8 cellular contexts compared by ENCODE assay signal in the genomic region with DNA sequence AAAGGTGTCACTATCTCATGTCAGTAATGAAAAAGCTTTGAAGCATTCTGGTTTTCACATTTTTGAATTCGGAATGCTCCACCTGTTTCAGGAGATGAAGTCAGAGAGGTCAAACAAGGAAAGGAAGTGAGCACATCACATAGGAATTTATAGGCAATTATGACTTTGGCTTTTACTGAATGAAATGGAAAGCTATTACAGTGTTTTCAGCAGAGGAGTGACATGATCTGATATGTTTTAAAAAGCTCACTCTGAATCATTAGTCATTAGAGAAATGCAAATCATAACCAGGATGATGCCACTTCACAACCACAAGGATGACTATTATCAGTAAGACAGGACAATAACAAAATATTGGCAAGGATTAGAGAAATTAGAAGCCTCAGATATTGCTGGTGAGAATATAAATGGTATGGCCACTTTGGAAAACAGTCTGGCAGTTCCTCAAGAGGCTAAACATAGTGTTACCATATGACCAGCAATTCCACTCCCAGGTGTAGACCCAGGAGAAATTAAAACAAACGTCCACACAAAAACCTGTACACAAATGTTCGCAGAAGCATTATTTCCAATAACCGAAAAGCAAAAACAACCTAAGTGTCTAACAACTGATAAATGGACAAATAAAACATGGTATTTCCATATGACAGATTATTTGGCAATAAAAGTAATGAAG. TPM values are rescaled to one million over a fixed set of nuclear protein-coding genes. Genes with fewer than 3 reads are reported as not detected.
A peak's percentile ranks its signal among the peaks of the same experiment; 100 is the strongest.
DNase-seq lines count a peak whose midpoint lies in the region; ATAC-seq, FAIRE-seq and TF ChIP-seq lines count a peak whose summit lies in the region.

No MANE protein-coding gene starts in this region.

- H2BK15ac ChIP-seq in IMR-90 (ENCODE audit: low read depth, low read length) = no peak overlapping the region

- CTCF ChIA-PET in IMR-90 (lab: Yijun Ruan, JAX) = no interaction called here
- CTCF ChIA-PET in CD4-positive, alpha-beta memory T cell (lab: Charles Lee; ENCODE audit: partially characterized antibody) = no interaction called here

- WGBS in IMR-90 (ENCODE audit: extremely low coverage in 2 of 2, insufficient read length in 1 of 2), 2 experiments = 57% methylated on average over 1 of the region's 4 CpGs; no CpG with 5 or more reads in 1 of the 2 experiments

- no peak overlapping the region for H2BK5ac ChIP-seq in IMR-90 (ENCODE audit: low read depth, low read length, poor library complexity, severe bottlenecking)

- H4K91ac ChIP-seq in IMR-90 (ENCODE audit: insufficient read depth, low read depth, low read length) = no peak overlapping the region

- no peak overlapping the region for H2AK9ac ChIP-seq in IMR-90 (replicated peaks; ENCODE audit: low read depth, low read length, poor library complexity)

- peaks cover 62 to 76% of the 10 kb centered on the region in 2 donors for H3K36me3 Mint-ChIP-seq in CD4-positive, alpha-beta memory T cell

- H2BK20ac ChIP-seq in IMR-90 (ENCODE audit: low read depth, low read length) = no peak overlapping the region

- no peak for FAIRE-seq in kidney (lab: Jason Lieb, UNC)

- H3K9me3 Mint-ChIP-seq in CD4-positive, alpha-beta memory T cell = no peaks in the 10 kb centered on the region

- dilution Hi-C loops in IMR-90 (cut with HindIII; ENCODE audit: low sequenced_read_pairs, unreplicated experiment) = no loop called here

- H4K5ac ChIP-seq in IMR-90 (ENCODE audit: low read depth, low read length) = no peak overlapping the region

- no peak for TF ChIP-seq RAD21 in IMR-90 (IDR thresholded peaks at IDR 0.05; ENCODE audit: low read length)

- no peaks in the 10 kb centered on the region for H3K27me3 Mint-ChIP-seq in CD4-positive, alpha-beta memory T cell

- H3K36me3 ChIP-seq in GM06990 (ENCODE audit: control insufficient read depth, insufficient read depth, low read length) = no peaks in the 10 kb centered on the region; the same call in 1 of the 2 replicates
- 0 out of 2 replicates have a peak, but pooled peaks cover 2% of the 10 kb centered on the region for H3K36me3 ChIP-seq in IMR-90 (ENCODE audit: control insufficient read depth, insufficient read depth, low read length)
- H3K36me3 ChIP-seq in CD4-positive, alpha-beta memory T cell (ENCODE audit: insufficient read depth, low read length) = peaks cover 23% of the 10 kb centered on the region
- H3K36me3 ChIP-seq in kidney (ENCODE audit: control insufficient read depth in 1 of 2, insufficient read depth in 2 of 2, low read length in 2 of 2) = peaks cover 0 to 7% of the 10 kb centered on the region in 2 donors

- H4K8ac ChIP-seq in IMR-90 (ENCODE audit: low read depth in 2 of 2, low read length in 2 of 2) = no peak overlapping the region

- H3K27me3 ChIP-seq in GM06990 (replicated peaks; ENCODE audit: control insufficient read depth, insufficient read depth, low read length) = no peaks in the 10 kb centered on the region
- no peaks in the 10 kb centered on the region for H3K27me3 ChIP-seq in IMR-90 (ENCODE audit: control insufficient read depth, insufficient read depth, low read length)
- no peaks in the 10 kb centered on the region for H3K27me3 ChIP-seq in CD4-positive, alpha-beta memory T cell (ENCODE audit: insufficient read depth, low read length)

- H3K27ac ChIP-seq in IMR-90 (ENCODE audit: insufficient read depth, low read length) (no peak overlapping the region), kidney (ENCODE audit: low read depth in 2 of 2, low read length in 2 of 2) (no peak overlapping the region)
- H3K27ac ChIP-seq in CD4-positive, alpha-beta memory T cell (ENCODE audit: low read depth, low read length) = no peak overlapping the region

- H3K4ac ChIP-seq in IMR-90 (ENCODE audit: low read depth, low read length) = no peak overlapping the region

- H3K79me1 ChIP-seq in IMR-90 (ENCODE audit: low read depth in 1 of 2, low read length in 2 of 2) = peaks cover 4 to 13% of the 10 kb centered on the region in 2 experiments

- H2AK5ac ChIP-seq in IMR-90 (ENCODE audit: low read depth, low read length) = no peak overlapping the region

- no peak for TF ChIP-seq CTCF in GM06990 (IDR thresholded peaks at IDR 0.05; ENCODE audit: insufficient read depth, low read length, poor library complexity, severe bottlenecking)
- no peak for TF ChIP-seq CTCF in IMR-90 (conservative IDR thresholded peaks at IDR 0.05; ENCODE audit: low read depth, low read length)
- no peak for TF ChIP-seq CTCF in kidney (IDR thresholded peaks at IDR 0.05; ENCODE audit: borderline replicate concordance, extremely low read depth, insufficient read depth)

- peak; percentile 60 for ATAC-seq in GM21619 (IDR thresholded peaks at IDR 0.05; ENCODE audit: unreplicated experiment)
- no peak for ATAC-seq in IMR-90 (ENCODE audit: low read depth)

- peak overlapping the region in 1 of 7 donors; percentile 73 for H3K27ac Mint-ChIP-seq in CD4-positive, alpha-beta memory T cell

- H2BK120ac ChIP-seq in IMR-90 (ENCODE audit: low read depth, low read length) = no peak overlapping the region

- H3K4me2 ChIP-seq in IMR-90 (ENCODE audit: low read depth, low read length) = no peak overlapping the region; the same call in 1 of the 2 replicates

- H3K4me3 ChIP-seq in GM06990 (replicated peaks; ENCODE audit: low read depth, low read length) (no peak overlapping the region), IMR-90 (ENCODE audit: insufficient read depth, low read depth, low read length) (no peak overlapping the region), kidney (ENCODE audit: low read length in 2 of 2) (no peak overlapping the region)
- H3K4me3 ChIP-seq in CD4-positive, alpha-beta memory T cell (ENCODE audit: low read length in 2 of 2) = no peak overlapping the region

- H2AFZ ChIP-seq in IMR-90 (replicated peaks; ENCODE audit: low read length, poor library complexity) = no peak overlapping the region

- H3K9ac ChIP-seq in IMR-90 (ENCODE audit: low read depth, low read length) (no peak overlapping the region), kidney (ENCODE audit: low read length in 2 of 2) (no peak overlapping the region)

- H3K9me3 ChIP-seq in IMR-90 (ENCODE audit: control insufficient read depth, insufficient read depth, low read length) = no peaks in the 10 kb centered on the region
- H3K9me3 ChIP-seq in CD4-positive, alpha-beta memory T cell (ENCODE audit: control insufficient read depth in 1 of 2, low read length in 2 of 2) = no peaks in the 10 kb centered on the region
- no peaks in the 10 kb centered on the region for H3K9me3 ChIP-seq in kidney (ENCODE audit: control insufficient read depth in 1 of 2, low read length in 2 of 2)

- DNase-seq in GM06990 (ENCODE audit: extremely low read depth, insufficient read length) (peak; percentile 32), IMR-90 (peak; percentile 30), glomerular visceral epithelial cell (ENCODE audit: extremely low spot score) (peak; percentile 60), hypothalamus (lab: John Stamatoyannopoulos, UW) (no peak), NCI-H2171 (lab: John Stamatoyannopoulos, UW) (no peak), kidney (no peak)
- DNase-seq in CD4-positive, alpha-beta memory T cell = no peak

- H3K18ac ChIP-seq in IMR-90 (ENCODE audit: low read depth, low read length) = no peak overlapping the region

- H3K4me1 Mint-ChIP-seq in CD4-positive, alpha-beta memory T cell = peaks cover 14 to 26% (median 17%) of the 10 kb centered on the region in 4 donors

- intact Hi-C loops in IMR-90 (cut with micrococcal nuclease) = no loop called here
- intact Hi-C loops in CD4-positive, alpha-beta memory T cell (cut with micrococcal nuclease) = no loop called here
- intact Hi-C loops in kidney (cut with DNase I) = no loop called here

- H3K23ac ChIP-seq in IMR-90 (ENCODE audit: low read depth, low read length) = no peak overlapping the region

- H3K9me1 ChIP-seq in IMR-90 (ENCODE audit: insufficient read depth, low read length) = 0 out of 2 replicates have a peak, but pooled peaks cover 2% of the 10 kb centered on the region

- no peak for TF ChIP-seq POLR2A in IMR-90 (IDR thresholded peaks at IDR 0.05; ENCODE audit: low read depth, low read length)

- no TSS peak for BruUV-seq in IMR-90 (replicated peaks; lab: Mats Ljungman, UMichigan)

- H4K20me1 ChIP-seq in IMR-90 (ENCODE audit: insufficient read depth, low read length) = no peaks in the 10 kb centered on the region

- no peak overlapping the region for H3K4me3 Mint-ChIP-seq in CD4-positive, alpha-beta memory T cell

- no peak overlapping the region for H3K56ac ChIP-seq in IMR-90 (ENCODE audit: extremely low read depth, insufficient read depth, low read length)

- in situ Hi-C loops in IMR-90 (cut with MboI; ENCODE audit: low sequenced_read_pairs) = no loop called here

- no peaks in the 10 kb centered on the region; the same call in 1 of the 2 replicates for H3K4me1 ChIP-seq in IMR-90 (ENCODE audit: control insufficient read depth, insufficient read depth, low read length)
- no peaks in the 10 kb centered on the region for H3K4me1 ChIP-seq in CD4-positive, alpha-beta memory T cell (ENCODE audit: insufficient read depth, low read length)
- H3K4me1 ChIP-seq in kidney (ENCODE audit: control insufficient read depth in 1 of 2, insufficient read depth in 1 of 2, low read depth in 1 of 2, low read length in 2 of 2) = no peaks in the 10 kb centered on the region

- no peak overlapping the region for H3K14ac ChIP-seq in IMR-90 (replicated peaks; ENCODE audit: low read depth, low read length)

- POLR2A ChIA-PET in IMR-90 (lab: Charles Lee; ENCODE audit: unreplicated experiment) = no interaction called here
- POLR2A ChIA-PET in CD4-positive, alpha-beta memory T cell (lab: Charles Lee; ENCODE audit: partially characterized antibody) = no interaction called here

RNA-seq across cellular contexts. Expression of gene TAF1A, which starts 7.5 kb away (rescaled TPM):
- total RNA-seq in IMR-90 (2012; rRNA removed) = 5.4 and 10.0 TPM in 2 replicates
- polyA plus RNA-seq in IMR-90 (2012; rRNA removed) = 2.4 and 3.8 TPM in 2 replicates
- polyA plus RNA-seq in IMR-90 (2012; cell fraction: cytosol; rRNA removed) = 0.41 and 1.2 TPM in 2 replicates
- 0.76 and 7.2 TPM in 2 replicates for polyA plus RNA-seq in IMR-90 (2012; cell fraction: nucleus; rRNA removed; ENCODE audit: low replicate concordance)
- total RNA-seq in CD4-positive, alpha-beta memory T cell = 10 to 100 TPM; 16.4 to 17.8 TPM
- polyA plus RNA-seq in CD4-positive, alpha-beta memory T cell = 1 to 10 TPM; 3.1 to 5.7 TPM
- 8.2 TPM for total RNA-seq in kidney
- 1.9 TPM for polyA plus RNA-seq in kidney (ENCODE audit: insufficient read depth, low read depth, low replicate concordance)

RNA-seq across cellular contexts. Expression of gene HHIPL2, which starts 34.3 kb away (rescaled TPM):
- under 0.01 TPM in 1 of 2 replicates, not detected in the other for total RNA-seq in IMR-90 (2012; rRNA removed)
- 0.12 and 0.17 TPM in 2 replicates for polyA plus RNA-seq in IMR-90 (2012; rRNA removed)
- 0.02 and 0.29 TPM in 2 replicates for polyA plus RNA-seq in IMR-90 (2012; cell fraction: cytosol; rRNA removed)
- polyA plus RNA-seq in IMR-90 (2012; cell fraction: nucleus; rRNA removed; ENCODE audit: low replicate concordance) = 0.41 and 2.6 TPM in 2 replicates
- total RNA-seq in CD4-positive, alpha-beta memory T cell = under 1 TPM; 0.26 to 0.75 TPM
- polyA plus RNA-seq in CD4-positive, alpha-beta memory T cell = not detected
- 0.09 TPM for total RNA-seq in kidney
- not detected for polyA plus RNA-seq in kidney (ENCODE audit: insufficient read depth, low read depth, low replicate concordance)

RNA-seq across cellular contexts. Expression of gene MIA3, which starts 35.7 kb away (rescaled TPM):
- total RNA-seq in IMR-90 (2012; rRNA removed) (35.0 and 43.3 TPM in 2 replicates), kidney (51.5 TPM)
- polyA plus RNA-seq in IMR-90 (2012; rRNA removed) (45.4 and 54.2 TPM in 2 replicates), kidney (ENCODE audit: insufficient read depth, low read depth, low replicate concordance) (19.1 TPM)
- 42.5 and 46.9 TPM in 2 replicates for polyA plus RNA-seq in IMR-90 (2012; cell fraction: cytosol; rRNA removed)
- polyA plus RNA-seq in IMR-90 (2012; cell fraction: nucleus; rRNA removed; ENCODE audit: low replicate concordance) = 169 and 205 TPM in 2 replicates
- 100 to 1,000 TPM; 120 to 124 TPM for total RNA-seq in CD4-positive, alpha-beta memory T cell
- 10 to 100 TPM; 42.0 to 74.3 TPM for polyA plus RNA-seq in CD4-positive, alpha-beta memory T cell

Comparison
In these comparisons a context has a peak if more than half of its experiments do, and no peak if none do; other contexts are left out.
1. DNase-seq: peak in GM06990 (single experiment), IMR-90 (single experiment) and glomerular visceral epithelial cell (single experiment); none in CD4-positive, alpha-beta memory T cell (0 of 5), hypothalamus (0 of 51), NCI-H2171 (single experiment) and kidney (single experiment).